Comparison of ENCODE assay signal across 15 cellular contexts in genomic region chr1:184289825-184290550, GRCh38.
DNase-seq lines count a peak whose midpoint lies in the region; ATAC-seq and TF ChIP-seq lines count a peak whose summit lies in the region.
"Had no signal": no experiment of that assay in that cellular context is flagged by ENCODE, and none has a peak within 500 bp of the region (broad histone marks: within the 10 kb centered on the region; RNA-seq: fewer than 3 reads in every experiment).

No MANE protein-coding gene starts in this region.

- intact Hi-C loops in A673 (cut with micrococcal nuclease; ENCODE audit: unreplicated experiment): no loop called here

- no peaks in the 10 kb centered on the region for H3K79me2 ChIP-seq in GM23338 (replicated peaks; ENCODE audit: insufficient read depth)

- no peak overlapping the region for H3K4me3 ChIP-seq in A673 (ENCODE audit: low read depth, low read length, poor library complexity, severe bottlenecking)
- no peak overlapping the region for H3K4me3 ChIP-seq in GM23338
- no peak overlapping the region for H3K4me3 ChIP-seq in BE2C (ENCODE audit: low read depth, low read length)
- H3K4me3 ChIP-seq: esophagus squamous epithelium had no signal

- no peaks in the 10 kb centered on the region; the same call in 1 of the 2 replicates for H3K9me2 ChIP-seq in GM23338 (ENCODE audit: insufficient read depth)

- no peaks in the 10 kb centered on the region for H3F3A ChIP-seq in GM23338 (replicated peaks; ENCODE audit: low read depth)

- no peak overlapping the region for H3K27ac Mint-ChIP-seq in GM23338
- H3K27ac Mint-ChIP-seq: B cell; dendritic cell treated with granulocyte-macrophage colony-stimulating factor and Interleukin-4, amounts not matched to agents 40 ng/mL and 50 ng/mL, for 4 days had no signal

- H3K27me3 ChIP-seq in A673 (replicated peaks; ENCODE audit: insufficient read depth, low read depth, low read length, poor library complexity) (no peaks in the 10 kb centered on the region), GM23338 (ENCODE audit: insufficient read depth) (no peaks in the 10 kb centered on the region), foreskin keratinocyte (peaks cover 7% of the 10 kb centered on the region), BE2C (no peaks in the 10 kb centered on the region)

- H4K20me1 ChIP-seq in GM23338 (replicated peaks; ENCODE audit: insufficient read depth): no peaks in the 10 kb centered on the region

- H3K4me3 Mint-ChIP-seq in GM23338: no peak overlapping the region
- H3K4me3 Mint-ChIP-seq: B cell; dendritic cell treated with granulocyte-macrophage colony-stimulating factor and Interleukin-4, amounts not matched to agents 40 ng/mL and 50 ng/mL, for 4 days had no signal

- CTCF ChIA-PET in A673 (lab: Charles Lee): no interaction called here

- no peak overlapping the region for H3K27ac ChIP-seq in A673 (ENCODE audit: low read depth, low read length, poor library complexity, severe bottlenecking)
- H3K27ac ChIP-seq in GM23338 (ENCODE audit: low read depth): no peak overlapping the region
- no peak overlapping the region for H3K27ac ChIP-seq in foreskin keratinocyte

- peaks cover 53% of the 10 kb centered on the region for H3K9me3 Mint-ChIP-seq in GM23338
- H3K9me3 Mint-ChIP-seq: dendritic cell treated with granulocyte-macrophage colony-stimulating factor and Interleukin-4, amounts not matched to agents 40 ng/mL and 50 ng/mL, for 4 days had no signal

- H3K27me3 Mint-ChIP-seq in GM23338 (ENCODE audit: insufficient read depth, low read depth, poor library complexity): no peaks in the 10 kb centered on the region
- H3K27me3 Mint-ChIP-seq: B cell; dendritic cell treated with granulocyte-macrophage colony-stimulating factor and Interleukin-4, amounts not matched to agents 40 ng/mL and 50 ng/mL, for 4 days had no signal

- ATAC-seq in GM23338 (no peak), foreskin keratinocyte (peak; percentile 23), GM21723 (IDR thresholded peaks at IDR 0.05; ENCODE audit: unreplicated experiment) (no peak), GM18519 (IDR thresholded peaks at IDR 0.05; ENCODE audit: low FRiP score, unreplicated experiment) (no peak)
- ATAC-seq: left lobe of liver had no signal

- BruUV-seq in A673 (replicated peaks; lab: Mats Ljungman, UMichigan): no TSS peak

- H3K9me3 ChIP-seq in A673 (ENCODE audit: low read depth, low read length, poor library complexity, severe bottlenecking): peaks cover 14% of the 10 kb centered on the region
- H3K9me3 ChIP-seq in BE2C: peaks cover 8% of the 10 kb centered on the region
- H3K9me3 ChIP-seq: esophagus squamous epithelium had no signal

- POLR2A ChIA-PET in A673 (lab: Charles Lee; ENCODE audit: low non-redundant PET): no interaction called here

- DNase-seq in A673 (ENCODE audit: low spot score) (peak; percentile 17), GM23338 (ENCODE audit: low spot score) (peak; percentile 51), NCI-H69 (lab: John Stamatoyannopoulos, UW) (peak; percentile 43), foreskin keratinocyte (peak; percentile 39 to 61), BE2C (no peak)
- no peak for DNase-seq in activated T-cell treated with anti-CD3 and anti-CD28 coated beads, Interleukin-2, amount 50 U/mL, for 1 hour
- DNase-seq: activated CD8-positive, alpha-beta memory T cell treated with anti-CD3 and anti-CD28 coated beads for 24 hours; EL; esophagus squamous epithelium; stimulated activated naive CD4-positive, alpha-beta T cell treated with Interleukin-2 at 50 U/mL for 16 hours had no signal

- H3K36me3 ChIP-seq in A673 (ENCODE audit: insufficient read depth, low read length, poor library complexity, severe bottlenecking): no peaks in the 10 kb centered on the region
- H3K36me3 ChIP-seq in GM23338 (ENCODE audit: insufficient read depth): 0 out of 2 replicates have a peak, but pooled peaks cover 4% of the 10 kb centered on the region
- no peaks in the 10 kb centered on the region for H3K36me3 ChIP-seq in BE2C
- H3K36me3 ChIP-seq: esophagus squamous epithelium had no signal

- H3K4me1 ChIP-seq in A673 (ENCODE audit: insufficient read depth, low read length, poor library complexity, severe bottlenecking) (no peaks in the 10 kb centered on the region), GM23338 (ENCODE audit: insufficient read depth) (no peaks in the 10 kb centered on the region), foreskin keratinocyte (peaks cover 5% of the 10 kb centered on the region), BE2C (no peaks in the 10 kb centered on the region; the same call in 1 of the 2 replicates)

- no peaks in the 10 kb centered on the region for H3K4me1 Mint-ChIP-seq in GM23338
- H3K4me1 Mint-ChIP-seq: B cell had no signal

- no peak overlapping the region for H2AFZ ChIP-seq in GM23338

- no peak overlapping the region for H3K4me2 ChIP-seq in GM23338

- peaks cover 34% of the 10 kb centered on the region for H3K36me3 Mint-ChIP-seq in GM23338 (ENCODE audit: low read depth)

- TF ChIP-seq CTCF in A673 (conservative IDR thresholded peaks at IDR 0.05; ENCODE audit: low read depth, low read length) (no peak), GM23338 (conservative IDR thresholded peaks at IDR 0.05; ENCODE audit: low read depth in 2 of 2) (no peak), foreskin keratinocyte (conservative IDR thresholded peaks at IDR 0.05) (no peak), BE2C (IDR thresholded peaks at IDR 0.05; ENCODE audit: low read depth, low read length) (no peak)

TF ChIP-seq in GM23338, 12 proteins besides CTCF, POLR2A, EP300 and RAD21 (continues in another document):
- no peak for TF ChIP-seq NANOG (IDR thresholded peaks at IDR 0.05; ENCODE audit: borderline replicate concordance)
- TF ChIP-seq REST (IDR thresholded peaks at IDR 0.05; ENCODE audit: unreplicated experiment): no peak
- no peak for TF ChIP-seq CREB1 (CRISPR knock-in tag; IDR thresholded peaks at IDR 0.05; ENCODE audit: low read depth)
- no peak for TF ChIP-seq POLR2AphosphoS5 (IDR thresholded peaks at IDR 0.05; ENCODE audit: low read depth)
- TF ChIP-seq ETS1 (IDR thresholded peaks at IDR 0.05): no peak
- no peak for TF ChIP-seq EZH2 (IDR thresholded peaks at IDR 0.05; ENCODE audit: low read depth, unreplicated experiment)
- no peak for TF ChIP-seq EZH2phosphoT487 (IDR thresholded peaks at IDR 0.05; ENCODE audit: unreplicated experiment)
- TF ChIP-seq STAT1 (IDR thresholded peaks at IDR 0.05; ENCODE audit: unreplicated experiment): no peak

Comparison
In these comparisons a context has a peak if more than half of its experiments do, and no peak if none do; other contexts are left out.
1. DNase-seq: peak in A673 (single experiment), GM23338 (single experiment), NCI-H69 (single experiment) and foreskin keratinocyte (2 of 2); none in BE2C (single experiment) and activated T-cell treated with anti-CD3 and anti-CD28 coated beads, Interleukin-2, amount 50 U/mL, for 1 hour (single experiment).